In genomic region chr7:131107343-131108211, GRCh38 we compare ENCODE assay signal across 8 cellular contexts.
DNase-seq lines count a peak whose midpoint lies in the region; ATAC-seq, FAIRE-seq and TF ChIP-seq lines count a peak whose summit lies in the region.

No MANE protein-coding gene starts in this region.

- ATAC-seq in activated naive CD8-positive, alpha-beta T cell treated with anti-CD3 and anti-CD28 coated beads, Interleukin-2, amount 50 U/mL, for 24 hours = peak; percentile 45

- intact Hi-C loops in cardiac septum (cut with DNase I) (loop anchor here (2.0 to 10.0 kb wide), 4 partner anchors 125 to 213 kb away; no protein-coding TSS in a partner anchor), posterior cingulate gyrus (cut with DNase I) (loop anchor here (5.0 to 10.0 kb wide), 5 partner anchors 40 to 450 kb away; partner anchors contain the start of genes MKLN1 and PODXL)

- peaks cover 2% of the 10 kb centered on the region for H3K27me3 Mint-ChIP-seq in activated naive CD8-positive, alpha-beta T cell treated with anti-CD3 and anti-CD28 coated beads, Interleukin-2, amount 50 U/mL, for 24 hours

- H3K4me1 Mint-ChIP-seq in activated naive CD8-positive, alpha-beta T cell treated with anti-CD3 and anti-CD28 coated beads, Interleukin-2, amount 50 U/mL, for 24 hours = peaks cover 73% of the 10 kb centered on the region

- peaks cover 9% of the 10 kb centered on the region for H3K36me3 Mint-ChIP-seq in activated naive CD8-positive, alpha-beta T cell treated with anti-CD3 and anti-CD28 coated beads, Interleukin-2, amount 50 U/mL, for 24 hours (ENCODE audit: low read depth)

- H3K27ac Mint-ChIP-seq in activated naive CD8-positive, alpha-beta T cell treated with anti-CD3 and anti-CD28 coated beads, Interleukin-2, amount 50 U/mL, for 24 hours = peak overlapping the region; percentile 95

- TF ChIP-seq POLR2A in H54 (IDR thresholded peaks at IDR 0.05; ENCODE audit: low read depth, low read length) = no peak

- peak; percentile 66 for DNase-seq in GM04504 (ENCODE audit: low read depth)
- DNase-seq in H54 (ENCODE audit: insufficient read length, low spot score) = peak; percentile 76
- peak; percentile 89 for DNase-seq in M059J (ENCODE audit: low read depth)
- peak; percentile 29 for DNase-seq in SKM-1 (lab: John Stamatoyannopoulos, UW; ENCODE audit: unreplicated experiment)
- peak; percentile 70 for DNase-seq in activated naive CD8-positive, alpha-beta T cell treated with anti-CD3 and anti-CD28 coated beads, Interleukin-2, amount 50 U/mL, for 24 hours
- DNase-seq in cardiac septum (ENCODE audit: low spot score) = peak; percentile 86
- DNase-seq in posterior cingulate gyrus = peak; percentile 41 to 93 (median 77)
- DNase-seq in urothelium cell line (ENCODE audit: low spot score) = peak; percentile 50

- no peaks in the 10 kb centered on the region for H3K9me3 Mint-ChIP-seq in activated naive CD8-positive, alpha-beta T cell treated with anti-CD3 and anti-CD28 coated beads, Interleukin-2, amount 50 U/mL, for 24 hours

- peak overlapping the region; percentile 96 for H3K4me3 Mint-ChIP-seq in activated naive CD8-positive, alpha-beta T cell treated with anti-CD3 and anti-CD28 coated beads, Interleukin-2, amount 50 U/mL, for 24 hours

- FAIRE-seq in H54 (lab: Jason Lieb, UNC) = no peak
- no peak for FAIRE-seq in urothelium cell line (lab: Jason Lieb, UNC)

Comparison
In these comparisons a context has a peak if more than half of its experiments do, and no peak if none do; other contexts are left out.
1. Peak in every context shown above with its lines: DNase-seq and ATAC-seq.
2. DNase-seq: peak in every context shown above with its lines; median percentile 89 in M059J; 86 in cardiac septum; 77 in posterior cingulate gyrus; 76 in H54; 70 in activated naive CD8-positive, alpha-beta T cell treated with anti-CD3 and anti-CD28 coated beads, Interleukin-2, amount 50 U/mL, for 24 hours; 66 in GM04504; 50 in urothelium cell line; 29 in SKM-1.